In genomic region chr2:1588994-1589611, GRCh38 we compare ENCODE assay signal across 12 cellular contexts.
A peak's percentile ranks its signal among the peaks of the same experiment; 100 is the strongest.
DNase-seq lines count a peak whose midpoint lies in the region; ATAC-seq lines count a peak whose summit lies in the region.
"Had no signal": no experiment of that assay in that cellular context is flagged by ENCODE, and none has a peak within 500 bp of the region (broad histone marks: within the 10 kb centered on the region; RNA-seq: fewer than 3 reads in every experiment).

No MANE protein-coding gene starts in this region.

- ATAC-seq in GM18517 (IDR thresholded peaks at IDR 0.05; ENCODE audit: unreplicated experiment), result no peak
- ATAC-seq: A549, body of pancreas had no signal

- peak; percentile 59 for DNase-seq in activated effector memory CD4-positive, alpha-beta T cell treated with anti-CD3 and anti-CD28 coated beads, Interleukin-2, amount 50 U/mL, for 16 hours
- no peak for DNase-seq in activated effector memory CD4-positive, alpha-beta T cell treated with Interleukin-2 at 50 U/mL for 16 hours
- DNase-seq in SW480 (ENCODE audit: low spot score) (peak; percentile 71), islet precursor cell (peak; percentile 86), ureter (ENCODE audit: low spot score) (peak; percentile 39), OCI-M1 (lab: John Stamatoyannopoulos, UW) (no peak), Ammon's horn (ENCODE audit: low spot score) (no peak)
- DNase-seq: activated T-cell treated with anti-CD3 and anti-CD28 coated beads for 4 hours, body of pancreas, sigmoid colon had no signal

Comparison
In these comparisons a context has a peak if more than half of its experiments do, and no peak if none do; other contexts are left out.
1. DNase-seq: peak in activated effector memory CD4-positive, alpha-beta T cell treated with anti-CD3 and anti-CD28 coated beads, Interleukin-2, amount 50 U/mL, for 16 hours (single experiment), SW480 (single experiment), islet precursor cell (single experiment) and ureter (single experiment); none in activated effector memory CD4-positive, alpha-beta T cell treated with Interleukin-2 at 50 U/mL for 16 hours (single experiment), OCI-M1 (single experiment) and Ammon's horn (single experiment).